15 cellular contexts compared by ENCODE assay signal in the genomic region with DNA sequence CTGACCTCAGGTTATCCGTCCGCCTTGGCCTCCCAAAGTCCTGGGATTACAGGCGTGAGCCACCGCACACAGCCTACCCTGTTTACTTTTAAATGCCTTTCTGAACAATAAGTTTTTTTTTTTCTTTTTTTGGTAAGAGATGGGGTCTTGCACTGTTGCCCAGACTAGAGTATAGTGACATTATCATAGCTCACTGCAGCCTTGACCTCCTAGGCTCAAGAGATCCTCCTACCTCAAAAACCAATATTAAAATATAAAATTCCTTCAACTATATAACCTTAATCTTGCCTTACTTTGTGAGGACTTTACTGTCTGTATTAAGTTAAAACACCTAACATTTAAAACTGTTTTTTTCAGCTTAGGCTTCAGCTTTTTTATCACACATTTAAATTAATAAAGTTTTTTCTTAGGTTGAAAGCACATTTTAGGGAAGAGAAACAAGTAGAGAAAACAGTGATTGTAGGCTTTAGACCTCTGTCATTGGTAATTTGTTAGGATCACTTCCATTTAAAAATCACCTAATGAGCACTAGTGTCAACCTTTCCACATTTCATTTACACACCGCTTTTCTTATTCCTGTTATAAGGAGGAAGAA. TPM values are rescaled to one million over a fixed set of nuclear protein-coding genes. Genes with fewer than 3 reads are reported as not detected.
A peak's percentile ranks its signal among the peaks of the same experiment; 100 is the strongest.
DNase-seq lines count a peak whose midpoint lies in the region; ATAC-seq and TF ChIP-seq lines count a peak whose summit lies in the region.
"Had no signal": no experiment of that assay in that cellular context is flagged by ENCODE, and none has a peak within 500 bp of the region (broad histone marks: within the 10 kb centered on the region; RNA-seq: fewer than 3 reads in every experiment).

No MANE protein-coding gene starts in this region.

- peaks cover 6% of the 10 kb centered on the region for H3K36me3 Mint-ChIP-seq in MCF 10A (ENCODE audit: insufficient read depth, unreplicated experiment)
- peaks cover 27% of the 10 kb centered on the region for H3K36me3 Mint-ChIP-seq in activated CD8-positive, alpha-beta T cell treated with anti-CD3 and anti-CD28 coated beads, Interleukin-2, amount 10 ng/mL, durations not matched to agents 7 days and 5 days (ENCODE audit: low read depth)

- peaks cover 11% of the 10 kb centered on the region for H3K4me1 ChIP-seq in mammary epithelial cell (ENCODE audit: insufficient read depth, low read length)
- H3K4me1 ChIP-seq in mucosa of stomach (ENCODE audit: control insufficient read depth, insufficient read depth, low read length): peaks cover 12% of the 10 kb centered on the region

- POLR2A ChIA-PET in MCF 10A (lab: Yijun Ruan, JAX): interaction anchor here (0.6 to 5.0 kb wide), 8 partner anchors 9 to 516 kb away, joined by 3 to 40 read pairs (median 4); partner anchors contain the start of genes TAF8 and TRERF1
- POLR2A ChIA-PET in activated CD8-positive, alpha-beta T cell treated with anti-CD3 and anti-CD28 coated beads, Interleukin-2, amount 10 ng/mL, durations not matched to agents 7 days and 5 days (lab: Charles Lee): no interaction called here

- no peak for ATAC-seq in activated CD8-positive, alpha-beta T cell treated with anti-CD3 and anti-CD28 coated beads, Interleukin-2, amount 10 ng/mL, durations not matched to agents 7 days and 5 days
- ATAC-seq: left lung had no signal

- H3K4me3 Mint-ChIP-seq in MCF 10A (ENCODE audit: unreplicated experiment): peak overlapping the region; percentile 79
- H3K4me3 Mint-ChIP-seq in activated CD8-positive, alpha-beta T cell treated with anti-CD3 and anti-CD28 coated beads, Interleukin-2, amount 10 ng/mL, durations not matched to agents 7 days and 5 days: peak overlapping the region; percentile 96

- H3K9ac ChIP-seq in mammary epithelial cell (ENCODE audit: insufficient read depth, low read length) (no peak overlapping the region), mucosa of stomach (ENCODE audit: low read length) (peak overlapping the region; percentile 23)

- H3K79me2 ChIP-seq in mammary epithelial cell (ENCODE audit: insufficient read depth, low read length): peaks cover 67% of the 10 kb centered on the region

- no peaks in the 10 kb centered on the region for H3K36me3 ChIP-seq in mammary epithelial cell (ENCODE audit: insufficient read depth, low read length)
- H3K36me3 ChIP-seq in mucosa of stomach (ENCODE audit: control insufficient read depth, insufficient read depth, low read length): no peaks in the 10 kb centered on the region
- H3K36me3 ChIP-seq: cardiac muscle cell, left lung had no signal

- H3K9me3 ChIP-seq in mammary epithelial cell (replicated peaks; ENCODE audit: insufficient read depth, low read length): no peaks in the 10 kb centered on the region
- H3K9me3 ChIP-seq in mucosa of stomach (ENCODE audit: control insufficient read depth, low read length): no peaks in the 10 kb centered on the region
- H3K9me3 ChIP-seq: left lung had no signal

- no TSS peak for BruUV-seq in MCF 10A (replicated peaks; lab: Mats Ljungman, UMichigan)
- BruUV-seq in mammary epithelial cell (replicated peaks; lab: Mats Ljungman, UMichigan): no TSS peak

- H3K9me3 Mint-ChIP-seq in MCF 10A (ENCODE audit: unreplicated experiment): no peaks in the 10 kb centered on the region
- no peaks in the 10 kb centered on the region for H3K9me3 Mint-ChIP-seq in activated CD8-positive, alpha-beta T cell treated with anti-CD3 and anti-CD28 coated beads, Interleukin-2, amount 10 ng/mL, durations not matched to agents 7 days and 5 days (ENCODE audit: insufficient read depth)

- H3K27ac Mint-ChIP-seq in MCF 10A (ENCODE audit: low read depth, unreplicated experiment): peak overlapping the region; percentile 81
- H3K27ac Mint-ChIP-seq in activated CD8-positive, alpha-beta T cell treated with anti-CD3 and anti-CD28 coated beads, Interleukin-2, amount 10 ng/mL, durations not matched to agents 7 days and 5 days: no peak overlapping the region

- no peak overlapping the region for H2AFZ ChIP-seq in mammary epithelial cell (ENCODE audit: low read depth, low read length)

- CTCF ChIA-PET in MCF 10A (lab: Yijun Ruan, JAX): interaction anchor here (0.6 to 1.4 kb wide), 4 partner anchors 8 to 340 kb away, joined by 3 to 4 read pairs (median 4); no protein-coding TSS in a partner anchor
- CTCF ChIA-PET in mammary epithelial cell (lab: Charles Lee; ENCODE audit: low non-redundant PET): no interaction called here
- CTCF ChIA-PET in activated CD8-positive, alpha-beta T cell treated with anti-CD3 and anti-CD28 coated beads, Interleukin-2, amount 10 ng/mL, durations not matched to agents 7 days and 5 days (lab: Charles Lee): interaction anchor here (0.9 to 11.6 kb wide), 4 partner anchors 19 to 352 kb away, joined by 3 to 109 read pairs (median 4); no protein-coding TSS in a partner anchor

- dilution Hi-C loops in mammary epithelial cell (cut with HindIII; ENCODE audit: low sequenced_read_pairs): no loop called here

- H3K4me1 Mint-ChIP-seq in MCF 10A (ENCODE audit: insufficient read depth, unreplicated experiment): peaks cover 18% of the 10 kb centered on the region
- H3K4me1 Mint-ChIP-seq in activated CD8-positive, alpha-beta T cell treated with anti-CD3 and anti-CD28 coated beads, Interleukin-2, amount 10 ng/mL, durations not matched to agents 7 days and 5 days (ENCODE audit: low read depth): peaks cover 49% of the 10 kb centered on the region

- H4K20me1 ChIP-seq in mammary epithelial cell (ENCODE audit: insufficient read depth, low read length): no peaks in the 10 kb centered on the region

- no peak overlapping the region for H3K4me2 ChIP-seq in mammary epithelial cell (ENCODE audit: insufficient read depth, low read depth, low read length)

- no peaks in the 10 kb centered on the region for H3K27me3 Mint-ChIP-seq in MCF 10A (ENCODE audit: insufficient read depth, unreplicated experiment)
- no peaks in the 10 kb centered on the region for H3K27me3 Mint-ChIP-seq in activated CD8-positive, alpha-beta T cell treated with anti-CD3 and anti-CD28 coated beads, Interleukin-2, amount 10 ng/mL, durations not matched to agents 7 days and 5 days (ENCODE audit: low read depth)

- DNase-seq in MCF 10A (ENCODE audit: unreplicated experiment): no peak
- no peak for DNase-seq in mammary epithelial cell
- no peak for DNase-seq in activated CD8-positive, alpha-beta T cell treated with anti-CD3 and anti-CD28 coated beads, Interleukin-2, amount 10 ng/mL, durations not matched to agents 7 days and 5 days
- DNase-seq in GM19238 (ENCODE audit: insufficient read length, low spot score): no peak
- DNase-seq in ACHN: no peak
- DNase-seq in NCI-H1417 (lab: John Stamatoyannopoulos, UW): no peak
- no peak for DNase-seq in T1000 (lab: John Stamatoyannopoulos, UW)
- DNase-seq: GF-D8; left lung; NCI-H1694 treated with DMSO at 0.1 percent for 48 hours; NCI-H69; SIG-M5; stimulated activated CD4-positive, alpha-beta T cell treated with anti-CD3 and anti-CD28 coated beads, Interleukin-15, amount 100 ng/mL, for 24 hours had no signal

- WGBS in mammary epithelial cell (ENCODE audit: low coverage, missing lambda C conversion rate): 87% methylated on average over 5 of the region's 5 CpGs

- no peak overlapping the region for H3K4me3 ChIP-seq in mammary epithelial cell (replicated peaks in 1 of 3; ENCODE audit: insufficient read depth in 1 of 3, low read depth in 2 of 3, low read length in 3 of 3)
- no peak overlapping the region for H3K4me3 ChIP-seq in mucosa of stomach (ENCODE audit: low read length)

- H3K27ac ChIP-seq in mammary epithelial cell (ENCODE audit: insufficient read depth, low read depth, low read length): no peak overlapping the region
- H3K27ac ChIP-seq: cardiac muscle cell had no signal

- no peaks in the 10 kb centered on the region for H3K27me3 ChIP-seq in mammary epithelial cell (ENCODE audit: insufficient read depth, low read length)
- no peaks in the 10 kb centered on the region for H3K27me3 ChIP-seq in mucosa of stomach (ENCODE audit: control insufficient read depth, insufficient read depth, low read length)
- H3K27me3 ChIP-seq: cardiac muscle cell, left lung had no signal

- in situ Hi-C loops in mammary epithelial cell (cut with MboI; ENCODE audit: low sequenced_read_pairs in 2 of 2): no loop called here
- in situ Hi-C loops in ACHN (cut with HindIII; ENCODE audit: low pct_ligation_motif_present, low pct_unique_long_range_greater_than_20kb, low sequenced_read_pairs): no loop called here

- intact Hi-C loops in MCF 10A (cut with micrococcal nuclease): loop anchor here (10.0 kb wide), 1 partner anchor 308 kb away; the partner anchor contains the start of gene RPL7L1
- intact Hi-C loops in mammary epithelial cell (cut with micrococcal nuclease): loop anchor here (5.0 to 10.0 kb wide), 3 partner anchors 178 to 782 kb away; partner anchors contain the start of genes PRICKLE4, RPL7L1, TBCC and TOMM6

- TF ChIP-seq CTCF in MCF 10A (IDR thresholded peaks at IDR 0.05; ENCODE audit: unreplicated experiment): no peak
- TF ChIP-seq CTCF in mammary epithelial cell (conservative IDR thresholded peaks at IDR 0.05 in 1 of 2, IDR thresholded peaks at IDR 0.05 in 1 of 2; ENCODE audit: extremely low read depth in 1 of 2, insufficient read depth in 1 of 2, low read depth in 1 of 2, low read length in 2 of 2): no peak

RNA-seq across cellular contexts. Expression of gene UBR2, which starts 2.9 kb away (rescaled TPM):
- total RNA-seq in MCF 10A (2022): 20.1 and 23.2 TPM in 2 replicates
- total RNA-seq in mammary epithelial cell: 10 to 100 TPM; 23.8 to 31.3 TPM
- polyA plus RNA-seq in mammary epithelial cell: 8.9 TPM
- polyA minus RNA-seq in mammary epithelial cell: 10.1 TPM
- total RNA-seq in activated CD8-positive, alpha-beta T cell treated with anti-CD3 and anti-CD28 coated beads, Interleukin-2, amount 10 ng/mL, durations not matched to agents 7 days and 5 days: 10 to 100 TPM; 23.6 to 24.8 TPM
